Comparison of ENCODE assay signal across 1 cellular context in genomic region chr17:57442914-57443571, GRCh38.
TF ChIP-seq lines count a peak whose summit lies in the region.

No MANE protein-coding gene starts in this region.

TF ChIP-seq in A549, 52 proteins besides CTCF, POLR2A, EP300 and RAD21 (continued from another document):
- no peak for TF ChIP-seq FOSB (CRISPR knock-in tag; IDR thresholded peaks at IDR 0.05)
- TF ChIP-seq JUN (IDR thresholded peaks at IDR 0.05), result no peak
- TF ChIP-seq CHD2 (IDR thresholded peaks at IDR 0.05; ENCODE audit: low read length, partially characterized antibody), result no peak
- no peak for TF ChIP-seq JUNB (IDR thresholded peaks at IDR 0.05)
- TF ChIP-seq POLR2AphosphoS2 (conservative IDR thresholded peaks at IDR 0.05; ENCODE audit: low read length), result no peak
- TF ChIP-seq NR3C1 (IDR thresholded peaks at IDR 0.05), result no peak
